ENCODE assay signal across 27 cellular contexts in the genomic region with DNA sequence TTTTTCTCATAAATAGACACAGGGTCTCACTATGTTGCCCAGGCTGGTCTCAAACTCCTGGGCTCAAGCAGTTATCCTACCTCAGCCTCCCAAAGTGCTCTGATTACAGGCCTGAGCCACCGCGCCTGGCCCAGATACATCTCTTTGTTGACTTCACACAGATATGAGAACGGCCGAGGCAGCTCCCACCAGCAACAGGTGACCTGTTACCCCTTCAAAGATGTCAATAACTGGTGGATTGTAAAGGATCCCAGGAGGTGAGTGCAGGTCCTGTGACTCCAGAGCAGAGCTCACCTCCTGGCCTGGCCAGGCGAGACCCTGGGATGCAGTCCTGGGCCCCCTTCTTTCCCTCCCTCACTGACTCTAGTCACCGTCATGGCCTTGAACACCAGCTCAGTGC. TPM values are rescaled to one million over a fixed set of nuclear protein-coding genes. Genes with fewer than 3 reads are reported as not detected.
DNase-seq lines count a peak whose midpoint lies in the region; ATAC-seq, FAIRE-seq and TF ChIP-seq lines count a peak whose summit lies in the region.
"Had no signal": no experiment of that assay in that cellular context is flagged by ENCODE, and none has a peak within 500 bp of the region (broad histone marks: within the 10 kb centered on the region; RNA-seq: fewer than 3 reads in every experiment).

No MANE protein-coding gene starts in this region.

- H3K9ac ChIP-seq in HepG2 (ENCODE audit: insufficient read depth, low read depth, low read length): no peak overlapping the region
- H3K9ac ChIP-seq in BLaER1 treated with 17β-estradiol and CSF1 and Interleukin-3, amounts not matched to agents 10 nM and 100 nM: peak overlapping the region in 1 of 11 experiments; percentile 14; a peak in 1 of 22 replicates

- no peak for TF ChIP-seq EP300 in HepG2 (IDR thresholded peaks at IDR 0.05; ENCODE audit: low read depth in 2 of 2, low read length in 2 of 2)
- no peak for TF ChIP-seq EP300 in HepG2 (CRISPR knock-in tag; IDR thresholded peaks at IDR 0.05; ENCODE audit: borderline replicate concordance)

- WGBS in HepG2 (ENCODE audit: low lambda C conversion rate): 91% methylated on average over 6 of the region's 6 CpGs
- 100% methylated on average over 2 of the region's 6 CpGs for WGBS in right lobe of liver (ENCODE audit: insufficient coverage, low coverage, low lambda C conversion rate, missing lambda C conversion rate)

- H2AFZ ChIP-seq in HepG2 (ENCODE audit: low read length): no peak overlapping the region

- no peak for ATAC-seq in HepG2
- no peak for ATAC-seq in right lobe of liver
- ATAC-seq in T-helper 17 cell: no peak

- intact Hi-C loops in HepG2 (cut with micrococcal nuclease; ENCODE audit: unreplicated experiment): no loop called here
- intact Hi-C loops in right lobe of liver (cut with DNase I): no loop called here

- in situ Hi-C loops in HepG2 (cut with HindIII; ENCODE audit: extremely low pct_ligation_motif_present, low pct_unique_long_range_greater_than_20kb): no loop called here

- no peak overlapping the region for H3K4me2 ChIP-seq in HepG2 (ENCODE audit: low read depth, low read length)
- peak overlapping the region in 9 of 11 experiments; percentile 13 to 84 (median 64); a peak in 13 of 22 replicates for H3K4me2 ChIP-seq in BLaER1 treated with 17β-estradiol and CSF1 and Interleukin-3, amounts not matched to agents 10 nM and 100 nM

- TF ChIP-seq RAD21 in HepG2 (CRISPR knock-in tag; IDR thresholded peaks at IDR 0.05): no peak

- no TSS peak for BruUV-seq in HepG2 (replicated peaks; lab: Mats Ljungman, UMichigan)

- H3K27me3 ChIP-seq in HepG2 (ENCODE audit: control insufficient read depth in 1 of 2, insufficient read depth in 2 of 2, low read length in 2 of 2) (no peaks in the 10 kb centered on the region), right lobe of liver (no peaks in the 10 kb centered on the region)
- H3K27me3 ChIP-seq in BLaER1 treated with 17β-estradiol and CSF1 and Interleukin-3, amounts not matched to agents 10 nM and 100 nM: no peaks in the 10 kb centered on the region
- H3K27me3 ChIP-seq: BE2C had no signal

- no peak overlapping the region for H3K4me3 Mint-ChIP-seq in T-helper 17 cell
- no peak overlapping the region for H3K4me3 Mint-ChIP-seq in activated CD4-positive, alpha-beta T cell treated with anti-CD3 and anti-CD28 coated beads, Interleukin-2, amount 10 ng/mL, durations not matched to agents 7 days and 5 days
- H3K4me3 Mint-ChIP-seq: CD14-positive monocyte; CD4-positive, alpha-beta memory T cell; CD4-positive, CD25-positive, alpha-beta regulatory T cell; CD8-positive, alpha-beta memory T cell had no signal

- H3K27ac ChIP-seq in HepG2 (ENCODE audit: extremely low read length, insufficient read depth, low read length) (no peak overlapping the region), right lobe of liver (no peak overlapping the region)
- 0 out of 22 replicates have a peak overlapping the region, but pooled peaks of 1 of the 11 experiments have one; percentile 3 for H3K27ac ChIP-seq in BLaER1 treated with 17β-estradiol and CSF1 and Interleukin-3, amounts not matched to agents 10 nM and 100 nM

- peak overlapping the region; percentile 66 for H3K27ac Mint-ChIP-seq in T-helper 17 cell
- H3K27ac Mint-ChIP-seq in activated CD4-positive, alpha-beta T cell treated with anti-CD3 and anti-CD28 coated beads, Interleukin-2, amount 10 ng/mL, durations not matched to agents 7 days and 5 days: no peak overlapping the region

- CTCF ChIA-PET in HepG2 (lab: Yijun Ruan, JAX; ENCODE audit: low intra/inter-chr PET ratio, low total read pairs): no interaction called here
- CTCF ChIA-PET in activated CD4-positive, alpha-beta T cell treated with anti-CD3 and anti-CD28 coated beads, Interleukin-2, amount 10 ng/mL, durations not matched to agents 7 days and 5 days (lab: Charles Lee): no interaction called here

- POLR2A ChIA-PET in HepG2 (lab: Yijun Ruan, JAX): no interaction called here
- POLR2A ChIA-PET in activated CD4-positive, alpha-beta T cell treated with anti-CD3 and anti-CD28 coated beads, Interleukin-2, amount 10 ng/mL, durations not matched to agents 7 days and 5 days (lab: Charles Lee): no interaction called here

- H3K27me3 Mint-ChIP-seq in T-helper 17 cell: no peaks in the 10 kb centered on the region
- no peaks in the 10 kb centered on the region for H3K27me3 Mint-ChIP-seq in activated CD4-positive, alpha-beta T cell treated with anti-CD3 and anti-CD28 coated beads, Interleukin-2, amount 10 ng/mL, durations not matched to agents 7 days and 5 days
- H3K27me3 Mint-ChIP-seq: CD4-positive, alpha-beta memory T cell; CD4-positive, CD25-positive, alpha-beta regulatory T cell; CD8-positive, alpha-beta memory T cell had no signal

- H3K4me1 ChIP-seq in HepG2 (ENCODE audit: insufficient read depth, low read length) (peaks cover 7% of the 10 kb centered on the region), right lobe of liver (no peaks in the 10 kb centered on the region)
- H3K4me1 ChIP-seq in BLaER1 treated with 17β-estradiol and CSF1 and Interleukin-3, amounts not matched to agents 10 nM and 100 nM: peaks cover 26 to 38% (median 33%) of the 10 kb centered on the region in 10 experiments
- H3K4me1 ChIP-seq: BE2C had no signal

- H3K9me3 ChIP-seq in HepG2 (ENCODE audit: low read length) (no peaks in the 10 kb centered on the region), right lobe of liver (no peaks in the 10 kb centered on the region), T-helper 17 cell (ENCODE audit: control insufficient read depth, low read length, poor library complexity, severe bottlenecking) (no peaks in the 10 kb centered on the region)
- H3K9me3 ChIP-seq in BLaER1 treated with 17β-estradiol and CSF1 and Interleukin-3, amounts not matched to agents 10 nM and 100 nM (replicated peaks in 1 of 11): peaks cover 0 to 34% (median 6%) of the 10 kb centered on the region in 11 experiments; a peak in 11 of 22 replicates
- H3K9me3 ChIP-seq: BE2C had no signal

- TF ChIP-seq CTCF in HepG2 (CRISPR knock-in tag; IDR thresholded peaks at IDR 0.05) (no peak), right lobe of liver (IDR thresholded peaks at IDR 0.05) (no peak)

- H3K4me3 ChIP-seq in HepG2 (replicated peaks in 1 of 3; ENCODE audit: insufficient read depth in 1 of 3, low read depth in 2 of 3, low read length in 3 of 3): no peak overlapping the region
- no peak overlapping the region for H3K4me3 ChIP-seq in right lobe of liver
- no peak overlapping the region for H3K4me3 ChIP-seq in BLaER1 treated with 17β-estradiol and CSF1 and Interleukin-3, amounts not matched to agents 10 nM and 100 nM

- peaks cover 19 to 51% of the 10 kb centered on the region in 2 experiments for H3K36me3 ChIP-seq in HepG2 (replicated peaks in 1 of 2; ENCODE audit: control insufficient read depth in 1 of 2, insufficient read depth in 2 of 2, low read length in 2 of 2)
- H3K36me3 ChIP-seq in right lobe of liver: peaks cover 0 to 40% (median 8%) of the 10 kb centered on the region in 4 donors
- H3K36me3 ChIP-seq in BLaER1 treated with 17β-estradiol and CSF1 and Interleukin-3, amounts not matched to agents 10 nM and 100 nM: peaks cover 61 to 93% (median 85%) of the 10 kb centered on the region in 11 experiments

- FAIRE-seq in HepG2 (lab: Jason Lieb, UNC): no peak
- FAIRE-seq: A204.1, G401.6, GM12891, GM19239 had no signal

- no peaks in the 10 kb centered on the region for H3K9me3 Mint-ChIP-seq in activated CD4-positive, alpha-beta T cell treated with anti-CD3 and anti-CD28 coated beads, Interleukin-2, amount 10 ng/mL, durations not matched to agents 7 days and 5 days
- H3K9me3 Mint-ChIP-seq: CD4-positive, CD25-positive, alpha-beta regulatory T cell; CD8-positive, alpha-beta memory T cell had no signal

- H3K4me1 Mint-ChIP-seq in T-helper 17 cell: no peaks in the 10 kb centered on the region
- no peaks in the 10 kb centered on the region for H3K4me1 Mint-ChIP-seq in activated CD4-positive, alpha-beta T cell treated with anti-CD3 and anti-CD28 coated beads, Interleukin-2, amount 10 ng/mL, durations not matched to agents 7 days and 5 days
- H3K4me1 Mint-ChIP-seq: CD14-positive monocyte; CD8-positive, alpha-beta memory T cell had no signal

- DNase-seq in HepG2 (ENCODE audit: low spot score) (no peak), right lobe of liver (no peak), T-helper 17 cell (no peak), DMS79 treated with DMSO at 0.1 percent for 48 hours (lab: John Stamatoyannopoulos, UW) (no peak), NCI-H2171 treated with DMSO at 0.1 percent for 48 hours (lab: John Stamatoyannopoulos, UW) (no peak)
- DNase-seq in activated CD4-positive, alpha-beta T cell treated with anti-CD3 and anti-CD28 coated beads, Interleukin-2, amount 10 ng/mL, durations not matched to agents 7 days and 5 days: no peak
- DNase-seq: 8988T; ACHN; BE2C; C1 segment of cervical spinal cord; CD4-positive, CD25-positive, alpha-beta regulatory T cell; CD8-positive, alpha-beta memory T cell; COR-L47; DMS 273 treated with DMSO at 0.1 percent for 48 hours; DMS153; DMS53; DMS79; GF-D8 had no signal

- H4K20me1 ChIP-seq in HepG2 (ENCODE audit: insufficient read depth, low read length): no peaks in the 10 kb centered on the region
- peaks cover 0 to 34% (median 24%) of the 10 kb centered on the region in 11 experiments; a peak in 17 of 22 replicates for H4K20me1 ChIP-seq in BLaER1 treated with 17β-estradiol and CSF1 and Interleukin-3, amounts not matched to agents 10 nM and 100 nM

- H3K36me3 Mint-ChIP-seq in T-helper 17 cell (ENCODE audit: low read depth): no peaks in the 10 kb centered on the region
- H3K36me3 Mint-ChIP-seq in activated CD4-positive, alpha-beta T cell treated with anti-CD3 and anti-CD28 coated beads, Interleukin-2, amount 10 ng/mL, durations not matched to agents 7 days and 5 days (ENCODE audit: low read depth): peaks cover 41% of the 10 kb centered on the region

- TF ChIP-seq POLR2A in HepG2 (IDR thresholded peaks at IDR 0.05; ENCODE audit: insufficient read depth in 1 of 2, low read depth in 2 of 2, low read length in 2 of 2): no peak
- TF ChIP-seq POLR2A in right lobe of liver (IDR thresholded peaks at IDR 0.05): no peak

- H3K79me2 ChIP-seq in HepG2 (ENCODE audit: insufficient read depth, low read length): no peaks in the 10 kb centered on the region

RNA-seq across cellular contexts. Expression of a gene that starts 9.2 kb away (rescaled TPM):
- total RNA-seq in HepG2 (2016; rRNA removed; fragmentation: Illumina TruSeq; extraction: Trizol) (6.3 and 21.6 TPM in 2 replicates), right lobe of liver (10 to 100 TPM; 14.3 to 17.7 (median 15.7) TPM), T-helper 17 cell (10 to 100 TPM; 50.0 to 54.0 TPM)
- 5.0 and 6.5 TPM in 2 replicates for total RNA-seq in HepG2 (2016; cell fraction: cytosol; rRNA removed; fragmentation: Illumina TruSeq; extraction: Trizol; ENCODE audit: low read depth)
- 5.8 and 22.8 TPM in 2 replicates for total RNA-seq in HepG2 (2016; cell fraction: insoluble cytoplasmic fraction; rRNA removed; fragmentation: Illumina TruSeq; extraction: Trizol)
- 5.6 and 5.9 TPM in 2 replicates for total RNA-seq in HepG2 (2016; cell fraction: membrane; rRNA removed; fragmentation: Illumina TruSeq; extraction: Trizol)
- total RNA-seq in HepG2 (2016; cell fraction: nucleus; rRNA removed; fragmentation: Illumina TruSeq; extraction: Trizol): 28.2 and 33.1 TPM in 2 replicates
- 22.7 and 27.1 TPM in 2 replicates for polyA plus RNA-seq in HepG2 (2011; rRNA removed)
- polyA plus RNA-seq in HepG2 (2011; cell fraction: cytosol; rRNA removed): 9.8 and 11.4 TPM in 2 replicates
- polyA plus RNA-seq in HepG2 (2011; cell fraction: nucleus; rRNA removed): 211 and 287 TPM in 2 replicates
- 17.9 and 24.4 TPM in 2 replicates for polyA plus RNA-seq in HepG2 (2012)
- 1.9 and 2.4 TPM in 2 replicates for polyA plus RNA-seq in HepG2 (2016; cell fraction: cytosol; fragmentation: Illumina TruSeq; extraction: Trizol; ENCODE audit: low read depth)
- 5.5 and 6.3 TPM in 2 replicates for polyA plus RNA-seq in HepG2 (2016; cell fraction: insoluble cytoplasmic fraction; fragmentation: Illumina TruSeq; extraction: Trizol; ENCODE audit: low read depth)
- 2.9 and 3.8 TPM in 2 replicates for polyA plus RNA-seq in HepG2 (2016; cell fraction: membrane; fragmentation: Illumina TruSeq; extraction: Trizol; ENCODE audit: low read depth)
- polyA plus RNA-seq in HepG2 (2016; cell fraction: nucleus; fragmentation: Illumina TruSeq; extraction: Trizol; ENCODE audit: insufficient read depth, low read depth): 70.0 and 76.8 TPM in 2 replicates
- 18.6 and 32.0 TPM in 2 replicates for polyA minus RNA-seq in HepG2 (2011; rRNA and poly(A)+ RNA removed; ENCODE audit: low replicate concordance)
- polyA minus RNA-seq in HepG2 (2011; cell fraction: cytosol; rRNA and poly(A)+ RNA removed): 4.6 and 4.7 TPM in 2 replicates
- polyA minus RNA-seq in HepG2 (2011; cell fraction: nucleus; rRNA and poly(A)+ RNA removed): 15.3 and 23.9 TPM in 2 replicates
- total RNA-seq in activated CD4-positive, alpha-beta T cell treated with anti-CD3 and anti-CD28 coated beads, Interleukin-2, amount 10 ng/mL, durations not matched to agents 7 days and 5 days: 10 to 100 TPM; 47.7 to 54.1 TPM

RNA-seq across cellular contexts. Expression of a gene that starts 19.2 kb away (rescaled TPM):
- total RNA-seq in HepG2 (2016; rRNA removed; fragmentation: Illumina TruSeq; extraction: Trizol): 24.1 and 25.3 TPM in 2 replicates
- 15.3 and 19.7 TPM in 2 replicates for total RNA-seq in HepG2 (2016; cell fraction: cytosol; rRNA removed; fragmentation: Illumina TruSeq; extraction: Trizol; ENCODE audit: low read depth)
- total RNA-seq in HepG2 (2016; cell fraction: insoluble cytoplasmic fraction; rRNA removed; fragmentation: Illumina TruSeq; extraction: Trizol): 23.3 and 24.1 TPM in 2 replicates
- total RNA-seq in HepG2 (2016; cell fraction: membrane; rRNA removed; fragmentation: Illumina TruSeq; extraction: Trizol): 33.2 and 36.4 TPM in 2 replicates
- 15.4 and 16.5 TPM in 2 replicates for total RNA-seq in HepG2 (2016; cell fraction: nucleus; rRNA removed; fragmentation: Illumina TruSeq; extraction: Trizol)
- 11.0 and 15.3 TPM in 2 replicates for polyA plus RNA-seq in HepG2 (2011; rRNA removed)
- 14.5 and 15.9 TPM in 2 replicates for polyA plus RNA-seq in HepG2 (2011; cell fraction: cytosol; rRNA removed)
- 23.4 and 24.9 TPM in 2 replicates for polyA plus RNA-seq in HepG2 (2011; cell fraction: nucleus; rRNA removed)
- polyA plus RNA-seq in HepG2 (2012): 12.9 and 14.6 TPM in 2 replicates
- 19.2 and 25.0 TPM in 2 replicates for polyA plus RNA-seq in HepG2 (2016; cell fraction: cytosol; fragmentation: Illumina TruSeq; extraction: Trizol; ENCODE audit: low read depth)
- 27.5 and 27.7 TPM in 2 replicates for polyA plus RNA-seq in HepG2 (2016; cell fraction: insoluble cytoplasmic fraction; fragmentation: Illumina TruSeq; extraction: Trizol; ENCODE audit: low read depth)
- 32.5 and 35.5 TPM in 2 replicates for polyA plus RNA-seq in HepG2 (2016; cell fraction: membrane; fragmentation: Illumina TruSeq; extraction: Trizol; ENCODE audit: low read depth)
- polyA plus RNA-seq in HepG2 (2016; cell fraction: nucleus; fragmentation: Illumina TruSeq; extraction: Trizol; ENCODE audit: insufficient read depth, low read depth): 32.5 and 35.4 TPM in 2 replicates
- polyA minus RNA-seq in HepG2 (2011; rRNA and poly(A)+ RNA removed; ENCODE audit: low replicate concordance): 11.4 and 48.7 TPM in 2 replicates
- polyA minus RNA-seq in HepG2 (2011; cell fraction: cytosol; rRNA and poly(A)+ RNA removed): 6.5 and 6.8 TPM in 2 replicates
- polyA minus RNA-seq in HepG2 (2011; cell fraction: nucleus; rRNA and poly(A)+ RNA removed): 8.3 and 8.5 TPM in 2 replicates
- total RNA-seq in right lobe of liver: 10 to 100 TPM; 18.4 to 32.1 (median 27.8) TPM
- total RNA-seq in T-helper 17 cell: 10 to 100 TPM; 16.6 to 21.4 TPM
- total RNA-seq in activated CD4-positive, alpha-beta T cell treated with anti-CD3 and anti-CD28 coated beads, Interleukin-2, amount 10 ng/mL, durations not matched to agents 7 days and 5 days: 10 to 100 TPM; 35.9 to 39.5 TPM

RNA-seq across cellular contexts. Expression of a gene that starts 33.4 kb away (rescaled TPM):
- total RNA-seq in HepG2 (2016; rRNA removed; fragmentation: Illumina TruSeq; extraction: Trizol) (not detected in 2 replicates), right lobe of liver (1 to 10 TPM in 4 of 6 experiments, under 1 TPM in 2; 0.25 to 7.3 (median 2.4) TPM), T-helper 17 cell (not detected)
- not detected in 2 replicates for total RNA-seq in HepG2 (2016; cell fraction: cytosol; rRNA removed; fragmentation: Illumina TruSeq; extraction: Trizol; ENCODE audit: low read depth)
- not detected in 2 replicates for total RNA-seq in HepG2 (2016; cell fraction: insoluble cytoplasmic fraction; rRNA removed; fragmentation: Illumina TruSeq; extraction: Trizol)
- not detected in 2 replicates for total RNA-seq in HepG2 (2016; cell fraction: membrane; rRNA removed; fragmentation: Illumina TruSeq; extraction: Trizol)
- not detected in 2 replicates for total RNA-seq in HepG2 (2016; cell fraction: nucleus; rRNA removed; fragmentation: Illumina TruSeq; extraction: Trizol)
- not detected in 2 replicates for polyA plus RNA-seq in HepG2 (2011; rRNA removed)
- polyA plus RNA-seq in HepG2 (2011; cell fraction: cytosol; rRNA removed): not detected in 2 replicates
- not detected in 2 replicates for polyA plus RNA-seq in HepG2 (2011; cell fraction: nucleus; rRNA removed)
- not detected in 2 replicates for polyA plus RNA-seq in HepG2 (2012)
- not detected in 2 replicates for polyA plus RNA-seq in HepG2 (2016; cell fraction: cytosol; fragmentation: Illumina TruSeq; extraction: Trizol; ENCODE audit: low read depth)
- not detected in 2 replicates for polyA plus RNA-seq in HepG2 (2016; cell fraction: insoluble cytoplasmic fraction; fragmentation: Illumina TruSeq; extraction: Trizol; ENCODE audit: low read depth)
- not detected in 2 replicates for polyA plus RNA-seq in HepG2 (2016; cell fraction: membrane; fragmentation: Illumina TruSeq; extraction: Trizol; ENCODE audit: low read depth)
- not detected in 2 replicates for polyA plus RNA-seq in HepG2 (2016; cell fraction: nucleus; fragmentation: Illumina TruSeq; extraction: Trizol; ENCODE audit: insufficient read depth, low read depth)
- not detected in 2 replicates for polyA minus RNA-seq in HepG2 (2011; rRNA and poly(A)+ RNA removed; ENCODE audit: low replicate concordance)
- polyA minus RNA-seq in HepG2 (2011; cell fraction: cytosol; rRNA and poly(A)+ RNA removed): not detected in 2 replicates
- polyA minus RNA-seq in HepG2 (2011; cell fraction: nucleus; rRNA and poly(A)+ RNA removed): not detected in 2 replicates
- total RNA-seq in activated CD4-positive, alpha-beta T cell treated with anti-CD3 and anti-CD28 coated beads, Interleukin-2, amount 10 ng/mL, durations not matched to agents 7 days and 5 days: not detected
- total RNA-seq: A673; CD4-positive, alpha-beta memory T cell; CD4-positive, CD25-positive, alpha-beta regulatory T cell; CD8-positive, alpha-beta memory T cell had no signal
- polyA plus RNA-seq: AG04450; CD14-positive monocyte; CD4-positive, alpha-beta memory T cell; CD4-positive, CD25-positive, alpha-beta regulatory T cell; CD8-positive, alpha-beta memory T cell had no signal
